In the genomic region with DNA sequence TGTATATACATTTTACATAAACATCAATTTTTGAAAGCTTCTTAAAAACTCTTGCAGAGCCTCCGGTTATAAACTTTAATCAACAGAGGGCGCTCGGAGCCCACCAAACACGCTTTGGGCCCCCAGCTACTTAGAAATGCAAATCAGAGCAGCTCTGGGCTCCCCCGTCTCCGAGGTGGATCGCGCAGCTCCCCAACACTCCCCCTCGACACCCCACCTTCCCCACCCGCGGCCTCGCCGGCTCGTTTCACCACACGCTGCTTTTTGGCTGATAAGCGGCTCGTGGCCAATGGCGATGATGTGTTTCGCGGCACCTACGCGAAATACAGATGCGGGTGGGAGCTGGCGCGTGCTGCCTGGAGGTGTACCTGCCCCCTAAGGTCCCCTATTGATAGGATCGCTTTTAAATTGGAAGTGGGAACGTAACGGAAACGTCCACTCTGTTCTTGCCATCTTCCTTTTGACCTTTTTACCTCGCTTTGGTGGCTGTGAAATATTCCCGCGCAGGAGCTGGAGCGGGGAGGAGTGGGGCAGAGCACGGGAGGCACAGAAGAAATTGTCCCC, we compare ENCODE assay signal across 8 cellular contexts. TPM values are rescaled to one million over a fixed set of nuclear protein-coding genes. Genes with fewer than 3 reads are reported as not detected.
A peak's percentile ranks its signal among the peaks of the same experiment; 100 is the strongest.
DNase-seq lines count a peak whose midpoint lies in the region; ATAC-seq and TF ChIP-seq lines count a peak whose summit lies in the region.

No MANE protein-coding gene starts in this region.

- no peaks in the 10 kb centered on the region for H3K9me3 ChIP-seq in Karpas-422 (ENCODE audit: low read length)
- no peaks in the 10 kb centered on the region for H3K9me3 ChIP-seq in neural progenitor cell (ENCODE audit: low read depth)

- H3K27me3 ChIP-seq in Karpas-422 (ENCODE audit: low read length) (no peaks in the 10 kb centered on the region), foreskin keratinocyte (peaks cover 10% of the 10 kb centered on the region), neural progenitor cell (peaks cover 82% of the 10 kb centered on the region)

- peak overlapping the region; percentile 87 for H3K4me3 Mint-ChIP-seq in neural progenitor cell

- H3K9ac ChIP-seq in Karpas-422 (ENCODE audit: low read length) (no peak overlapping the region), neural progenitor cell (no peak overlapping the region)

- no peak overlapping the region for H2AFZ ChIP-seq in Karpas-422 (ENCODE audit: low read length)
- H2AFZ ChIP-seq in neural progenitor cell (replicated peaks): no peak overlapping the region

- H3F3A ChIP-seq in neural progenitor cell (ENCODE audit: low read depth): peaks cover 14% of the 10 kb centered on the region

- no peaks in the 10 kb centered on the region for H3K9me2 ChIP-seq in Karpas-422 (replicated peaks; ENCODE audit: insufficient read depth, low read length)

- H3K36me3 ChIP-seq in Karpas-422 (ENCODE audit: insufficient read depth, low read length) (no peaks in the 10 kb centered on the region), neural progenitor cell (no peaks in the 10 kb centered on the region)

- H3K4me2 ChIP-seq in Karpas-422 (ENCODE audit: low read depth, low read length, poor library complexity, severe bottlenecking) (peak overlapping the region; percentile 70), neural progenitor cell (peak overlapping the region; percentile 94)

- ATAC-seq in foreskin keratinocyte (peak; percentile 11), HG02870 (IDR thresholded peaks at IDR 0.05; ENCODE audit: unreplicated experiment) (no peak)

- no peak overlapping the region for H3K27ac ChIP-seq in Karpas-422 (ENCODE audit: low read length)
- no peak overlapping the region for H3K27ac ChIP-seq in foreskin keratinocyte
- no peak overlapping the region for H3K27ac ChIP-seq in neural progenitor cell

- no peaks in the 10 kb centered on the region for H3K79me2 ChIP-seq in Karpas-422 (ENCODE audit: low read length)
- no peaks in the 10 kb centered on the region for H3K79me2 ChIP-seq in neural progenitor cell (ENCODE audit: low read depth)

- H3K27me3 Mint-ChIP-seq in neural progenitor cell (ENCODE audit: insufficient read depth, low read depth): peaks cover 16% of the 10 kb centered on the region

- DNase-seq in GDM1 (lab: John Stamatoyannopoulos, UW): peak; percentile 14
- peak; percentile 89 for DNase-seq in Karpas-422
- DNase-seq in SHP77 (lab: John Stamatoyannopoulos, UW): peak; percentile 65 to 72
- peak; percentile 40 for DNase-seq in activated effector memory CD4-positive, alpha-beta T cell treated with Interleukin-2 at 50 U/mL for 16 hours
- peak; percentile 36 to 65 for DNase-seq in foreskin keratinocyte
- peak; percentile 88 for DNase-seq in neural progenitor cell (ENCODE audit: low spot score)
- peak; percentile 88 for DNase-seq in superior temporal gyrus (ENCODE audit: extremely low spot score)

- TF ChIP-seq CTCF in foreskin keratinocyte (conservative IDR thresholded peaks at IDR 0.05) (peak; percentile 89), neural progenitor cell (IDR thresholded peaks at IDR 0.05) (peak; percentile 89)

- no peak overlapping the region for H3K27ac Mint-ChIP-seq in neural progenitor cell

- H3K4me1 Mint-ChIP-seq in neural progenitor cell: peaks cover 9% of the 10 kb centered on the region

- H3K4me3 ChIP-seq in Karpas-422 (ENCODE audit: low read length): peak overlapping the region; percentile 54; the same call in 1 of the 2 replicates
- peak overlapping the region; percentile 74 for H3K4me3 ChIP-seq in neural progenitor cell

- H3K36me3 Mint-ChIP-seq in neural progenitor cell: peaks cover 3% of the 10 kb centered on the region

- H3K9me3 Mint-ChIP-seq in neural progenitor cell: peaks cover 7% of the 10 kb centered on the region

- H4K20me1 ChIP-seq in Karpas-422 (ENCODE audit: insufficient read depth, low read depth, low read length) (no peaks in the 10 kb centered on the region), neural progenitor cell (ENCODE audit: low read depth) (no peaks in the 10 kb centered on the region)

- H3K4me1 ChIP-seq in Karpas-422 (ENCODE audit: low read length): peaks cover 19% of the 10 kb centered on the region
- no peaks in the 10 kb centered on the region for H3K4me1 ChIP-seq in foreskin keratinocyte
- peaks cover 20% of the 10 kb centered on the region for H3K4me1 ChIP-seq in neural progenitor cell

RNA-seq across cellular contexts. Expression of a gene that starts 1.6 kb away (rescaled TPM):
- total RNA-seq in Karpas-422 (2014; rRNA removed; shearing (Covaris generic); ENCODE audit: low replicate concordance): 2.3 and 3.3 TPM in 2 replicates
- 1.0 and 1.9 TPM in 2 replicates for total RNA-seq in foreskin keratinocyte
- polyA plus RNA-seq in foreskin keratinocyte: 0.21 and 0.41 TPM in 2 replicates
- total RNA-seq in neural progenitor cell (ENCODE audit: low replicate concordance): 0.47 and 1.2 TPM in 2 replicates

Comparison
In these comparisons a context has a peak if more than half of its experiments do, and no peak if none do; other contexts are left out.
1. DNase-seq: peak in every context shown above with its lines; median percentile 89 in Karpas-422; 88 in neural progenitor cell; 88 in superior temporal gyrus; 68 in SHP77; 50 in foreskin keratinocyte; 40 in activated effector memory CD4-positive, alpha-beta T cell treated with Interleukin-2 at 50 U/mL for 16 hours; 14 in GDM1.